ENCODE assay signal across 27 cellular contexts in the genomic region with DNA sequence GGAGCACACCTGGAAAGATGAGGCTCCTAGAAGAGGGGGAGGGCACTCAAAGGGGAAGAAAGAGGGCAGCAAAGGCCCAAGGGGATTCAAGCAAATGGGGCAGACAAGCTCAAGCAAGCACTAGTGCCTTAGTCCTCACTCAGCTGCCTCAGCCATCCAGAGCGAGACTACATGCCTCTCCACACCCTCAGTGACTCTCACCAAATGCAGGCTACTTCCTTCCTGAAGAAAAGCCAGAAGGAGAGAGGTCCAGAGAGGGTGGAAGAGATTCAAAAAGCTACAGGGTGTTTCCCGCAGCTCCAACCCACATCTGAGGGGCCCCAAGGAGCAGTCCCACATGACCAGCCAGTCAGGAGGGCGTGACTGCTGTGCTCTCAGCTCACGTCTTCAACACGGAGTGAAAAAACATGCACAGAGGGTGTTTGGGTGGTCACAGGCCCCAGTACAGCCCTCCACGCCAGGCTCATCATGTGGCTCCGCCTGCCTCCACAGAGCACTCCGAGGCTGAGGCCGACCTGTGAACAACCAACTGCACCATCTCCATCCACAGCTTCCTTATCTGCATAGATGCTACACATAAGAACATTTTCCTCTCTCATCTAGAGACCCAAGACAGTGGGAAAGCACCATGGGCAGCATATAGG. TPM values are rescaled to one million over a fixed set of nuclear protein-coding genes. Genes with fewer than 3 reads are reported as not detected.
DNase-seq lines count a peak whose midpoint lies in the region; ATAC-seq, FAIRE-seq and TF ChIP-seq lines count a peak whose summit lies in the region.
"Had no signal": no experiment of that assay in that cellular context is flagged by ENCODE, and none has a peak within 500 bp of the region (broad histone marks: within the 10 kb centered on the region; RNA-seq: fewer than 3 reads in every experiment).

No MANE protein-coding gene starts in this region.

- intact Hi-C loops in sciatic nerve (cut with DNase I): no loop called here
- intact Hi-C loops in lower leg skin (cut with DNase I; ENCODE audit: low total_unique reads): no loop called here

- H3K27ac ChIP-seq in foreskin keratinocyte: peak overlapping the region; percentile 77
- H3K27ac ChIP-seq: brain microvascular endothelial cell, colonic mucosa, hepatocyte, ovary, right lobe of liver, SJSA1, testis, VCaP had no signal

- peak; percentile 12 for DNase-seq in AG08395 (ENCODE audit: low spot score)
- peak; percentile 54 for DNase-seq in GM06990 (ENCODE audit: extremely low read depth, insufficient read length)
- DNase-seq in NAMALWA (ENCODE audit: low spot score): peak; percentile 12
- peak; percentile 80 to 92 for DNase-seq in foreskin keratinocyte
- DNase-seq in sciatic nerve (ENCODE audit: low spot score): no peak
- DNase-seq in lower leg skin (ENCODE audit: low spot score in 2 of 2): no peak
- no peak for DNase-seq in frontal cortex (ENCODE audit: low spot score in 2 of 2)
- no peak for DNase-seq in NCI-H446 treated with DMSO at 0.1 percent for 48 hours (lab: John Stamatoyannopoulos, UW)
- DNase-seq: activated CD4-positive, alpha-beta T cell treated with anti-CD3 and anti-CD28 coated beads, Interleukin-2, amount 50 U/mL, for 4 hours; activated CD8-positive, alpha-beta memory T cell treated with anti-CD3 and anti-CD28 coated beads, Interleukin-2, amount 50 U/mL, for 48 hours; activated effector memory CD4-positive, alpha-beta T cell treated with anti-CD3 and anti-CD28 coated beads, Interleukin-2, amount 50 U/mL, for 16 hours; brain microvascular endothelial cell; Caco-2; colonic mucosa; MV-4-11; NCI-H1694 treated with DMSO at 0.1 percent for 48 hours; NCI-H226; NCI-H82; ovary; right lobe of liver; stimulated activated CD4-positive, alpha-beta T cell treated with anti-CD3 and anti-CD28 coated beads, Interleukin-15, amount 100 ng/mL, for 24 hours; T-helper 17 cell; testis had no signal

- FAIRE-seq in frontal cortex (lab: Jason Lieb, UNC): no peak

- peak; percentile 88 for ATAC-seq in foreskin keratinocyte
- no peak for ATAC-seq in sciatic nerve
- ATAC-seq: right lobe of liver, T-helper 17 cell had no signal

- no peaks in the 10 kb centered on the region for H3K36me3 ChIP-seq in GM06990 (ENCODE audit: control insufficient read depth, insufficient read depth, low read length)
- H3K36me3 ChIP-seq: brain microvascular endothelial cell, colonic mucosa, ovary, right lobe of liver, SJSA1 had no signal

- H3K27me3 ChIP-seq in GM06990 (replicated peaks; ENCODE audit: control insufficient read depth, insufficient read depth, low read length) (no peaks in the 10 kb centered on the region), foreskin keratinocyte (no peaks in the 10 kb centered on the region)
- H3K27me3 ChIP-seq: brain microvascular endothelial cell, colonic mucosa, hepatocyte, ovary, right lobe of liver, SJSA1, testis had no signal

- peaks cover 28% of the 10 kb centered on the region for H3K4me1 ChIP-seq in foreskin keratinocyte
- H3K4me1 ChIP-seq: colonic mucosa, right lobe of liver, testis had no signal

- WGBS in lower leg skin, 2 donors: 32 to 45% methylated on average over 9 of the region's 9 CpGs

- no peak overlapping the region for H3K4me3 ChIP-seq in GM06990 (replicated peaks; ENCODE audit: low read depth, low read length)
- H3K4me3 ChIP-seq in lower leg skin (ENCODE audit: low read depth, poor library complexity, severe bottlenecking): no peak overlapping the region
- H3K4me3 ChIP-seq: colonic mucosa, hepatocyte, ovary, right lobe of liver, SJSA1, testis had no signal

- TF ChIP-seq POLR2A in lower leg skin (IDR thresholded peaks at IDR 0.05): no peak

- TF ChIP-seq CTCF in GM06990 (IDR thresholded peaks at IDR 0.05; ENCODE audit: insufficient read depth, low read length, poor library complexity, severe bottlenecking) (no peak), foreskin keratinocyte (conservative IDR thresholded peaks at IDR 0.05) (peak; percentile 54), lower leg skin (IDR thresholded peaks at IDR 0.05) (no peak)

RNA-seq across cellular contexts. Expression of a gene that starts 40.4 kb away (rescaled TPM):
- total RNA-seq in foreskin keratinocyte (23.7 and 29.2 TPM in 2 replicates), sciatic nerve (11.9 TPM), lower leg skin (10 to 100 TPM; 22.8 to 50.4 (median 32.5) TPM), frontal cortex (32.6 TPM)
- 24.1 and 27.2 TPM in 2 replicates for polyA plus RNA-seq in foreskin keratinocyte

RNA-seq across cellular contexts. Expression of a gene that starts 48.5 kb away (rescaled TPM):
- total RNA-seq in foreskin keratinocyte: not detected in 2 replicates
- polyA plus RNA-seq in foreskin keratinocyte: not detected in 2 replicates
- 3.0 TPM for total RNA-seq in sciatic nerve
- total RNA-seq in lower leg skin: not detected
- total RNA-seq in frontal cortex: 0.41 TPM
- total RNA-seq: Caco-2, hepatocyte, lung microvascular endothelial cell, T-helper 17 cell had no signal

Comparison
In these comparisons a context has a peak if more than half of its experiments do, and no peak if none do; other contexts are left out.
1. DNase-seq: peak in AG08395 (single experiment), GM06990 (single experiment), NAMALWA (single experiment) and foreskin keratinocyte (2 of 2); none in sciatic nerve (single experiment), lower leg skin (0 of 2), frontal cortex (0 of 2) and NCI-H446 treated with DMSO at 0.1 percent for 48 hours (single experiment).